In the genomic region with DNA sequence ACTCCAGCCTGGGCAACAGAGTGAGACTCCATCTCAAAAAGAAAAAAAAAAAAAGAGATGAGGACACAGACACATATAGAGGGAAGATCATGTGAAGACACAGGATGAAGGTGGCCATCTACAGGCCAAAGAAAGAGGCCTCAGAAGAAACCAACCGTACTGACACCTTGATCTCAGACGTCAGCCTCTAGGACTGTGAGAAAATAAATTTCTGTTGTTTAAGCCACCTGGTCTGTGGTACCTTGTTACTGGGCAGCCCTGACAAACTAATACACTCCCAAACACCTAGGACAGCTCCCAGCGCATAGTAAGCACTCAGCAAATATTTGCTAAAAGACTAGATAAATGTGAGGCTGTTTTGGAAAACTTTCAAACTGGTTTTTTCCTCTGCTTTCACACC, we compare ENCODE assay signal across 2 cellular contexts.
TF ChIP-seq lines count a peak whose summit lies in the region.

No MANE protein-coding gene starts in this region.

TF ChIP-seq in HEK293T, 16 proteins besides CTCF, POLR2A, EP300 and RAD21:
- TF ChIP-seq ZNF384 (IDR thresholded peaks at IDR 0.05): 0 out of 2 replicates have a peak, but pooled peaks have one; percentile 21
- no peak for TF ChIP-seq NFRKB (IDR thresholded peaks at IDR 0.05)

TF ChIP-seq in K562, 482 proteins besides CTCF, POLR2A, EP300 and RAD21:
- TF ChIP-seq, protein P1, sequence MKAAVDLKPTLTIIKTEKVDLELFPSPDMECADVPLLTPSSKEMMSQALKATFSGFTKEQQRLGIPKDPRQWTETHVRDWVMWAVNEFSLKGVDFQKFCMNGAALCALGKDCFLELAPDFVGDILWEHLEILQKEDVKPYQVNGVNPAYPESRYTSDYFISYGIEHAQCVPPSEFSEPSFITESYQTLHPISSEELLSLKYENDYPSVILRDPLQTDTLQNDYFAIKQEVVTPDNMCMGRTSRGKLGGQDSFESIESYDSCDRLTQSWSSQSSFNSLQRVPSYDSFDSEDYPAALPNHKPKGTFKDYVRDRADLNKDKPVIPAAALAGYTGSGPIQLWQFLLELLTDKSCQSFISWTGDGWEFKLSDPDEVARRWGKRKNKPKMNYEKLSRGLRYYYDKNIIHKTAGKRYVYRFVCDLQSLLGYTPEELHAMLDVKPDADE (conservative IDR thresholded peaks at IDR 0.05; ENCODE audit: control insufficient read depth, low read depth, low read length): no peak
- TF ChIP-seq PKNOX1 (IDR thresholded peaks at IDR 0.05): no peak
- TF ChIP-seq, protein P2, sequence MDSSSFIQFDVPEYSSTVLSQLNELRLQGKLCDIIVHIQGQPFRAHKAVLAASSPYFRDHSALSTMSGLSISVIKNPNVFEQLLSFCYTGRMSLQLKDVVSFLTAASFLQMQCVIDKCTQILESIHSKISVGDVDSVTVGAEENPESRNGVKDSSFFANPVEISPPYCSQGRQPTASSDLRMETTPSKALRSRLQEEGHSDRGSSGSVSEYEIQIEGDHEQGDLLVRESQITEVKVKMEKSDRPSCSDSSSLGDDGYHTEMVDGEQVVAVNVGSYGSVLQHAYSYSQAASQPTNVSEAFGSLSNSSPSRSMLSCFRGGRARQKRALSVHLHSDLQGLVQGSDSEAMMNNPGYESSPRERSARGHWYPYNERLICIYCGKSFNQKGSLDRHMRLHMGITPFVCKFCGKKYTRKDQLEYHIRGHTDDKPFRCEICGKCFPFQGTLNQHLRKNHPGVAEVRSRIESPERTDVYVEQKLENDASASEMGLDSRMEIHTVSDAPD (CRISPR knock-in tag; IDR thresholded peaks at IDR 0.05): no peak
- TF ChIP-seq RBM39 (optimal IDR thresholded peaks at IDR 0.05; ENCODE audit: low read depth, low read length): no peak
- TF ChIP-seq MECOM (CRISPR knock-in tag; IDR thresholded peaks at IDR 0.05): 0 out of 2 replicates have a peak, but pooled peaks have one; percentile 47
- TF ChIP-seq NR3C1 (CRISPR knock-in tag; IDR thresholded peaks at IDR 0.05): no peak
- no peak for TF ChIP-seq HDAC8 (tag; IDR thresholded peaks at IDR 0.05)
- TF ChIP-seq ZNF384 (IDR thresholded peaks at IDR 0.05; ENCODE audit: low read depth, low read length): peak; percentile 72
- no peak for TF ChIP-seq YY1 (IDR thresholded peaks at IDR 0.05; ENCODE audit: borderline replicate concordance in 1 of 3, control insufficient read depth in 1 of 3, extremely low read depth in 1 of 3, insufficient read depth in 3 of 3, insufficient read length in 1 of 3, insufficient replicate concordance in 2 of 3, low read depth in 1 of 3, low read length in 2 of 3)
- TF ChIP-seq POLR2AphosphoS5 (IDR thresholded peaks at IDR 0.05; ENCODE audit: control insufficient read depth, insufficient read depth, low read depth, low read length): no peak
- TF ChIP-seq U2AF2 (optimal IDR thresholded peaks at IDR 0.05; ENCODE audit: low read depth, low read length): no peak
- TF ChIP-seq ZFX (CRISPR knock-in tag; IDR thresholded peaks at IDR 0.05): no peak
